Comparison of ENCODE assay signal across 21 cellular contexts in genomic region chr15:101487060-101487459, GRCh38.
"Had no signal": no experiment of that assay in that cellular context is flagged by ENCODE, and none has a peak within 500 bp of the region (broad histone marks: within the 10 kb centered on the region; RNA-seq: fewer than 3 reads in every experiment).

No MANE protein-coding gene starts in this region.

- H3K9me3 Mint-ChIP-seq: activated CD4-positive, alpha-beta T cell treated with anti-CD3 and anti-CD28 coated beads, Interleukin-2, amount 10 ng/mL, durations not matched to agents 24 days and 14 days; activated CD8-positive, alpha-beta T cell treated with anti-CD3 and anti-CD28 coated beads for 36 hours; activated naive CD4-positive, alpha-beta T cell treated with anti-CD3 and anti-CD28 coated beads, Interleukin-2, amount 10 ng/mL, durations not matched to agents 7 days and 5 days; activated naive CD8-positive, alpha-beta T cell treated with anti-CD3 and anti-CD28 coated beads, Interleukin-2, amount 50 U/mL, for 24 hours; activated T-cell treated with anti-CD3 and anti-CD28 coated beads, Interleukin-2, amount 50 U/mL, for 24 hours; central memory CD8-positive, alpha-beta T cell; natural killer cell; stimulated activated naive CD8-positive, alpha-beta T cell treated with anti-CD3 and anti-CD28 coated beads, Interleukin-15, amount 100 ng/mL, for 72 hours had no signal

- H3K27ac Mint-ChIP-seq: activated CD4-positive, alpha-beta T cell treated with anti-CD3 and anti-CD28 coated beads, Interleukin-2, amount 10 ng/mL, durations not matched to agents 24 days and 14 days; activated CD8-positive, alpha-beta T cell treated with anti-CD3 and anti-CD28 coated beads for 36 hours; activated naive CD4-positive, alpha-beta T cell treated with anti-CD3 and anti-CD28 coated beads, Interleukin-2, amount 10 ng/mL, durations not matched to agents 7 days and 5 days; activated naive CD8-positive, alpha-beta T cell treated with anti-CD3 and anti-CD28 coated beads, Interleukin-2, amount 50 U/mL, for 24 hours; activated T-cell treated with anti-CD3 and anti-CD28 coated beads, Interleukin-2, amount 50 U/mL, for 24 hours; natural killer cell; stimulated activated naive CD8-positive, alpha-beta T cell treated with anti-CD3 and anti-CD28 coated beads, Interleukin-15, amount 100 ng/mL, for 72 hours had no signal

- H3K4me3 ChIP-seq: colonic mucosa, esophagus muscularis mucosa, testis, upper lobe of left lung had no signal

- H3K36me3 ChIP-seq: brain microvascular endothelial cell, colonic mucosa, esophagus muscularis mucosa, upper lobe of left lung had no signal

- H3K4me1 Mint-ChIP-seq: central memory CD8-positive, alpha-beta T cell; natural killer cell had no signal

- H3K9me3 ChIP-seq: colonic mucosa, esophagus muscularis mucosa, heart right ventricle, testis, upper lobe of left lung had no signal

- H3K4me1 ChIP-seq: colonic mucosa had no signal

- H3K27me3 ChIP-seq: colonic mucosa, testis had no signal

- H3K27ac ChIP-seq: brain microvascular endothelial cell, colonic mucosa, esophagus muscularis mucosa, upper lobe of left lung had no signal

- H3K36me3 Mint-ChIP-seq: activated naive CD4-positive, alpha-beta T cell treated with anti-CD3 and anti-CD28 coated beads, Interleukin-2, amount 10 ng/mL, durations not matched to agents 7 days and 5 days; natural killer cell had no signal

- ATAC-seq: activated CD8-positive, alpha-beta T cell treated with anti-CD3 and anti-CD28 coated beads for 36 hours; activated naive CD8-positive, alpha-beta T cell treated with anti-CD3 and anti-CD28 coated beads, Interleukin-2, amount 50 U/mL, for 24 hours; natural killer cell; stimulated activated naive CD8-positive, alpha-beta T cell treated with anti-CD3 and anti-CD28 coated beads, Interleukin-15, amount 100 ng/mL, for 72 hours had no signal

- H3K4me3 Mint-ChIP-seq: activated CD4-positive, alpha-beta T cell treated with anti-CD3 and anti-CD28 coated beads, Interleukin-2, amount 10 ng/mL, durations not matched to agents 24 days and 14 days; activated CD8-positive, alpha-beta T cell treated with anti-CD3 and anti-CD28 coated beads for 36 hours; activated naive CD4-positive, alpha-beta T cell treated with anti-CD3 and anti-CD28 coated beads, Interleukin-2, amount 10 ng/mL, durations not matched to agents 7 days and 5 days; activated naive CD8-positive, alpha-beta T cell treated with anti-CD3 and anti-CD28 coated beads, Interleukin-2, amount 50 U/mL, for 24 hours; activated T-cell treated with anti-CD3 and anti-CD28 coated beads, Interleukin-2, amount 50 U/mL, for 24 hours; central memory CD8-positive, alpha-beta T cell; natural killer cell; stimulated activated naive CD8-positive, alpha-beta T cell treated with anti-CD3 and anti-CD28 coated beads, Interleukin-15, amount 100 ng/mL, for 72 hours had no signal

- FAIRE-seq: endothelial cell of umbilical vein had no signal

- DNase-seq: activated CD4-positive, alpha-beta T cell treated with anti-CD3 and anti-CD28 coated beads, Interleukin-2, amount 10 ng/mL, durations not matched to agents 24 days and 14 days; activated CD8-positive, alpha-beta T cell treated with anti-CD3 and anti-CD28 coated beads for 36 hours; activated naive CD4-positive, alpha-beta T cell treated with anti-CD3 and anti-CD28 coated beads, Interleukin-2, amount 10 ng/mL, durations not matched to agents 7 days and 5 days; activated naive CD8-positive, alpha-beta T cell treated with anti-CD3 and anti-CD28 coated beads, Interleukin-2, amount 50 U/mL, for 24 hours; activated T-cell treated with anti-CD3 and anti-CD28 coated beads, Interleukin-2, amount 50 U/mL, for 24 hours; brain microvascular endothelial cell; colonic mucosa; effector CD4-positive, alpha-beta T cell; heart right ventricle; kidney glomerular epithelial cell; mesendoderm; natural killer cell; occipital lobe; stimulated activated CD4-positive, alpha-beta T cell treated with anti-CD3 and anti-CD28 coated beads, Interleukin-2, amount 100 ng/mL, for 48 hours; stimulated activated naive CD8-positive, alpha-beta T cell treated with anti-CD3 and anti-CD28 coated beads, Interleukin-15, amount 100 ng/mL, for 72 hours; T1000; testis; upper lobe of left lung had no signal
